16 cellular contexts compared by ENCODE assay signal in the genomic region with DNA sequence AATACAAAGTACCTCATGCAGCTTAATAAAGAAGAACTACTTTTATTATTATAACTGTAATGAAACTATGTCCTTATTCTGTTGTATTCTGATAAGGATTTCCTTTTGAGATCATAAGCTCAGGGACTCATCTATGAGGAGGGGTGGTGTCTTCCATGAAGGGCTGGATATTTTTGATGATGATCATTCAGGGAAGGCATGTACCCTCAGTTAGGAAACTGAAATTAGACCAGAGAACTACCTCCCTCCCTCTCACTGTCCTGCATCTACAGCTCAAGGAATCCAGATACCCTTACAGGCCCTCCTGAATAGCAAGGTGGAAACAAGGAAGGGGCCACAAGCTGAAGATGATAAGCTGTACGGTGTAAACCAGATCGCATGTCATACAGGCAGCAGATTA.
DNase-seq lines count a peak whose midpoint lies in the region; ATAC-seq and TF ChIP-seq lines count a peak whose summit lies in the region.
"Had no signal": no experiment of that assay in that cellular context is flagged by ENCODE, and none has a peak within 500 bp of the region (broad histone marks: within the 10 kb centered on the region; RNA-seq: fewer than 3 reads in every experiment).

No MANE protein-coding gene starts in this region.

- intact Hi-C loops in ascending aorta (cut with DNase I) = loop anchor here (2.0 to 10.0 kb wide), 2 partner anchors 46 to 1970 kb away; a partner anchor contains a TSS

- H3K27ac ChIP-seq in SK-N-SH (ENCODE audit: low read depth in 2 of 2, low read length in 1 of 2) (peak overlapping the region; percentile 88 to 91; a peak in 3 of 4 replicates), ascending aorta (peak overlapping the region; percentile 84 to 90), mesodermal cell (ENCODE audit: low read depth, low read length, severe bottlenecking) (peak overlapping the region; percentile 97), tibial nerve (peak overlapping the region in 3 of 4 donors; percentile 13 to 76 (median 71))
- H3K27ac ChIP-seq: foreskin keratinocyte had no signal

- H3K9me2 ChIP-seq in SK-N-SH = no peaks in the 10 kb centered on the region

- peak overlapping the region; percentile 48; the same call in 1 of the 2 replicates for H3K4me2 ChIP-seq in SK-N-SH

- H3K4me1 ChIP-seq in SK-N-SH (ENCODE audit: control insufficient read depth in 1 of 2, insufficient read depth in 2 of 2, low read depth in 1 of 2, low read length in 1 of 2) (peaks cover 22 to 23% of the 10 kb centered on the region in 2 experiments), ascending aorta (peaks cover 6 to 37% of the 10 kb centered on the region in 2 donors), mesodermal cell (ENCODE audit: control insufficient read depth, insufficient read depth, low read length, poor library complexity, severe bottlenecking) (peaks cover 18% of the 10 kb centered on the region), tibial nerve (peaks cover 0 to 38% (median 15%) of the 10 kb centered on the region in 4 donors)

- no peak for TF ChIP-seq POLR2A in tibial nerve (IDR thresholded peaks at IDR 0.05)

- H3K9me3 ChIP-seq in SK-N-SH (no peaks in the 10 kb centered on the region), ascending aorta (no peaks in the 10 kb centered on the region), mesodermal cell (ENCODE audit: control insufficient read depth, low read length) (no peaks in the 10 kb centered on the region), tibial nerve (no peaks in the 10 kb centered on the region)
- H3K9me3 ChIP-seq: MG63 had no signal

- no peak for TF ChIP-seq RAD21 in SK-N-SH (IDR thresholded peaks at IDR 0.05; ENCODE audit: low read length)

- CTCF ChIA-PET in SK-N-SH (lab: Yijun Ruan, JAX) = interaction anchor here (1.1 to 1.7 kb wide), 2 partner anchors 132 to 362 kb away, joined by 3 to 4 read pairs; no protein-coding TSS in a partner anchor

- H2AFZ ChIP-seq in SK-N-SH (ENCODE audit: low read depth) = peak overlapping the region; percentile 79; the same call in 1 of the 2 replicates

- 100% methylated on average over 2 of the region's 2 CpGs for whole genome bisulfite sequencing in SK-N-SH (ENCODE audit: low lambda C conversion rate)
- WGBS in mesodermal cell (ENCODE audit: insufficient coverage in 2 of 2), 2 experiments = 91 to 95% methylated on average over 2 of the region's 2 CpGs
- WGBS in tibial nerve, 2 donors = 84 to 86% methylated on average over 2 of the region's 2 CpGs

- no peak for TF ChIP-seq CTCF in SK-N-SH (IDR thresholded peaks at IDR 0.05)
- TF ChIP-seq CTCF in ascending aorta (IDR thresholded peaks at IDR 0.05) = no peak
- TF ChIP-seq CTCF in tibial nerve (IDR thresholded peaks at IDR 0.05) = no peak

- H3K27me3 ChIP-seq in SK-N-SH (ENCODE audit: insufficient read depth) (no peaks in the 10 kb centered on the region), ascending aorta (no peaks in the 10 kb centered on the region), tibial nerve (no peaks in the 10 kb centered on the region)
- H3K27me3 ChIP-seq: foreskin keratinocyte, MG63 had no signal

- TF ChIP-seq EP300 in SK-N-SH (IDR thresholded peaks at IDR 0.05; ENCODE audit: borderline replicate concordance in 1 of 2, low read depth in 1 of 2, low read length in 1 of 2) (no peak), tibial nerve (IDR thresholded peaks at IDR 0.05) (no peak)

- H4K20me1 ChIP-seq in SK-N-SH (ENCODE audit: insufficient read depth) = no peaks in the 10 kb centered on the region

- peak overlapping the region; percentile 61; the same call in 1 of the 2 replicates for H3K9ac ChIP-seq in SK-N-SH

- ATAC-seq in SK-N-SH treated with all-trans-retinoic acid at 6 μM for 48 hours (no peak), GM19351 (IDR thresholded peaks at IDR 0.05; ENCODE audit: unreplicated experiment) (no peak)
- ATAC-seq: activated T-cell treated with anti-CD3 and anti-CD28 coated beads, Interleukin-2, amount 50 U/mL, for 72 hours had no signal

- H3F3A ChIP-seq in SK-N-SH (replicated peaks; ENCODE audit: insufficient read depth) = peaks cover 43% of the 10 kb centered on the region

- no peaks in the 10 kb centered on the region for H3K36me3 ChIP-seq in SK-N-SH (replicated peaks in 1 of 2; ENCODE audit: control insufficient read depth in 1 of 2, insufficient read depth in 2 of 2, low read length in 1 of 2)
- H3K36me3 ChIP-seq in ascending aorta = no peaks in the 10 kb centered on the region
- H3K36me3 ChIP-seq in mesodermal cell (ENCODE audit: control insufficient read depth, insufficient read depth, low read length) = no peaks in the 10 kb centered on the region
- H3K36me3 ChIP-seq in tibial nerve = no peaks in the 10 kb centered on the region
- H3K36me3 ChIP-seq: MG63 had no signal

- DNase-seq in SK-N-SH = no peak
- no peak for DNase-seq in ascending aorta (ENCODE audit: low spot score in 2 of 2)
- DNase-seq in tibial nerve (ENCODE audit: low spot score in 2 of 2) = no peak
- DNase-seq in T-helper 9 cell = no peak
- DNase-seq in NCI-H446 treated with DMSO at 0.1 percent for 48 hours (lab: John Stamatoyannopoulos, UW) = no peak
- DNase-seq: activated CD4-positive, alpha-beta T cell treated with anti-CD3 and anti-CD28 coated beads for 48 hours; activated T-cell treated with anti-CD3 and anti-CD28 coated beads, Interleukin-2, amount 50 U/mL, for 72 hours; COR-L47; effector CD4-positive, alpha-beta T cell; islet precursor cell; MG63; natural killer cell had no signal

- POLR2A ChIA-PET in SK-N-SH (lab: Yijun Ruan, JAX) = interaction anchor here (1.3 kb wide), 1 partner anchor 102 kb away, joined by 4 read pairs; no protein-coding TSS in a partner anchor

- H3K79me2 ChIP-seq in SK-N-SH (ENCODE audit: insufficient read depth) = no peaks in the 10 kb centered on the region

- H3K4me3 ChIP-seq in SK-N-SH (ENCODE audit: low read depth in 2 of 2, low read length in 1 of 2) = no peak overlapping the region
- no peak overlapping the region for H3K4me3 ChIP-seq in ascending aorta
- no peak overlapping the region for H3K4me3 ChIP-seq in mesodermal cell (ENCODE audit: extremely low read depth, insufficient read depth, low read length, poor library complexity, severe bottlenecking)
- H3K4me3 ChIP-seq in tibial nerve = no peak overlapping the region
- H3K4me3 ChIP-seq: MG63 had no signal

TF ChIP-seq in SK-N-SH, 30 proteins besides CTCF, POLR2A, EP300 and RAD21:
- TF ChIP-seq RFX5 (IDR thresholded peaks at IDR 0.05; ENCODE audit: low read length) (no peak), RCOR1 (IDR thresholded peaks at IDR 0.05; ENCODE audit: low read length) (no peak), FOXM1 (IDR thresholded peaks at IDR 0.05; ENCODE audit: low read depth) (no peak)
- TF ChIP-seq, protein P1, sequence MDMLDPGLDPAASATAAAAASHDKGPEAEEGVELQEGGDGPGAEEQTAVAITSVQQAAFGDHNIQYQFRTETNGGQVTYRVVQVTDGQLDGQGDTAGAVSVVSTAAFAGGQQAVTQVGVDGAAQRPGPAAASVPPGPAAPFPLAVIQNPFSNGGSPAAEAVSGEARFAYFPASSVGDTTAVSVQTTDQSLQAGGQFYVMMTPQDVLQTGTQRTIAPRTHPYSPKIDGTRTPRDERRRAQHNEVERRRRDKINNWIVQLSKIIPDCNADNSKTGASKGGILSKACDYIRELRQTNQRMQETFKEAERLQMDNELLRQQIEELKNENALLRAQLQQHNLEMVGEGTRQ (IDR thresholded peaks at IDR 0.05; ENCODE audit: borderline replicate concordance, low read depth, low read length) = no peak

TF ChIP-seq in SK-N-SH treated with all-trans-retinoic acid at 6 μM for 48 hours, 23 proteins besides CTCF, POLR2A, EP300 and RAD21 (continues in another document):
- TF ChIP-seq ZFP3 (CRISPR knock-in tag; IDR thresholded peaks at IDR 0.05) (no peak), ZNF565 (CRISPR knock-in tag; conservative IDR thresholded peaks at IDR 0.05; ENCODE audit: low read depth) (no peak), TCF4 (CRISPR knock-in tag; IDR thresholded peaks at IDR 0.05; ENCODE audit: borderline replicate concordance) (no peak), ISL1 (CRISPR knock-in tag; IDR thresholded peaks at IDR 0.05) (no peak), RARB (CRISPR knock-in tag; IDR thresholded peaks at IDR 0.05) (no peak), OSR1 (CRISPR knock-in tag; IDR thresholded peaks at IDR 0.05) (no peak), PPARA (CRISPR knock-in tag; IDR thresholded peaks at IDR 0.05; ENCODE audit: borderline replicate concordance) (no peak)
- TF ChIP-seq, protein P2, sequence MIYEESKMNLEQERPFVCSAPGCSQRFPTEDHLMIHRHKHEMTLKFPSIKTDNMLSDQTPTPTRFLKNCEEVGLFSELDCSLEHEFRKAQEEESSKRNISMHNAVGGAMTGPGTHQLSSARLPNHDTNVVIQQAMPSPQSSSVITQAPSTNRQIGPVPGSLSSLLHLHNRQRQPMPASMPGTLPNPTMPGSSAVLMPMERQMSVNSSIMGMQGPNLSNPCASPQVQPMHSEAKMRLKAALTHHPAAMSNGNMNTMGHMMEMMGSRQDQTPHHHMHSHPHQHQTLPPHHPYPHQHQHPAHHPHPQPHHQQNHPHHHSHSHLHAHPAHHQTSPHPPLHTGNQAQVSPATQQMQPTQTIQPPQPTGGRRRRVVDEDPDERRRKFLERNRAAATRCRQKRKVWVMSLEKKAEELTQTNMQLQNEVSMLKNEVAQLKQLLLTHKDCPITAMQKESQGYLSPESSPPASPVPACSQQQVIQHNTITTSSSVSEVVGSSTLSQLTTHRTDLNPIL (CRISPR knock-in tag; IDR thresholded peaks at IDR 0.05; ENCODE audit: low read depth) = no peak
- TF ChIP-seq, protein P3, sequence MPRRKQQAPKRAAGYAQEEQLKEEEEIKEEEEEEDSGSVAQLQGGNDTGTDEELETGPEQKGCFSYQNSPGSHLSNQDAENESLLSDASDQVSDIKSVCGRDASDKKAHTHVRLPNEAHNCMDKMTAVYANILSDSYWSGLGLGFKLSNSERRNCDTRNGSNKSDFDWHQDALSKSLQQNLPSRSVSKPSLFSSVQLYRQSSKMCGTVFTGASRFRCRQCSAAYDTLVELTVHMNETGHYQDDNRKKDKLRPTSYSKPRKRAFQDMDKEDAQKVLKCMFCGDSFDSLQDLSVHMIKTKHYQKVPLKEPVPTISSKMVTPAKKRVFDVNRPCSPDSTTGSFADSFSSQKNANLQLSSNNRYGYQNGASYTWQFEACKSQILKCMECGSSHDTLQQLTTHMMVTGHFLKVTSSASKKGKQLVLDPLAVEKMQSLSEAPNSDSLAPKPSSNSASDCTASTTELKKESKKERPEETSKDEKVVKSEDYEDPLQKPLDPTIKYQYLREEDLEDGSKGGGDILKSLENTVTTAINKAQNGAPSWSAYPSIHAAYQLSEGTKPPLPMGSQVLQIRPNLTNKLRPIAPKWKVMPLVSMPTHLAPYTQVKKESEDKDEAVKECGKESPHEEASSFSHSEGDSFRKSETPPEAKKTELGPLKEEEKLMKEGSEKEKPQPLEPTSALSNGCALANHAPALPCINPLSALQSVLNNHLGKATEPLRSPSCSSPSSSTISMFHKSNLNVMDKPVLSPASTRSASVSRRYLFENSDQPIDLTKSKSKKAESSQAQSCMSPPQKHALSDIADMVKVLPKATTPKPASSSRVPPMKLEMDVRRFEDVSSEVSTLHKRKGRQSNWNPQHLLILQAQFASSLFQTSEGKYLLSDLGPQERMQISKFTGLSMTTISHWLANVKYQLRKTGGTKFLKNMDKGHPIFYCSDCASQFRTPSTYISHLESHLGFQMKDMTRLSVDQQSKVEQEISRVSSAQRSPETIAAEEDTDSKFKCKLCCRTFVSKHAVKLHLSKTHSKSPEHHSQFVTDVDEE (CRISPR knock-in tag; IDR thresholded peaks at IDR 0.05) = no peak
